In genomic region chrX:46831620-46832327, GRCh38 we compare ENCODE assay signal across 25 cellular contexts. TPM values are rescaled to one million over a fixed set of nuclear protein-coding genes. Genes with fewer than 3 reads are reported as not detected.
A peak's percentile ranks its signal among the peaks of the same experiment; 100 is the strongest.
DNase-seq lines count a peak whose midpoint lies in the region; ATAC-seq, FAIRE-seq and TF ChIP-seq lines count a peak whose summit lies in the region.
"Had no signal": no experiment of that assay in that cellular context is flagged by ENCODE, and none has a peak within 500 bp of the region (broad histone marks: within the 10 kb centered on the region; RNA-seq: fewer than 3 reads in every experiment).

No MANE protein-coding gene starts in this region.

- no peaks in the 10 kb centered on the region for H3K36me3 Mint-ChIP-seq in HFFc6 (ENCODE audit: low read depth)
- H3K36me3 Mint-ChIP-seq in effector memory CD8-positive, alpha-beta T cell (ENCODE audit: insufficient read depth), result peaks cover 5% of the 10 kb centered on the region
- H3K36me3 Mint-ChIP-seq: activated CD8-positive, alpha-beta memory T cell treated with anti-CD3 and anti-CD28 coated beads, Interleukin-2, amount 10 ng/mL, durations not matched to agents 7 days and 5 days had no signal

- 13% methylated on average over 6 of the region's 6 CpGs for WGBS in GM12878 (ENCODE audit: insufficient coverage, insufficient replicate concordance, low lambda C conversion rate, missing lambda C conversion rate)

- H2AFZ ChIP-seq in GM12878 (ENCODE audit: control insufficient read depth, low read depth, low read length), result no peak overlapping the region
- H2AFZ ChIP-seq: PC-9 had no signal

- no TSS peak for BruUV-seq in GM12878 (replicated peaks; lab: Mats Ljungman, UMichigan)

- H3K4me3 ChIP-seq in GM12878, result no peak overlapping the region
- no peak overlapping the region for H3K4me3 ChIP-seq in foreskin fibroblast (ENCODE audit: low read depth in 1 of 2, low read length in 2 of 2)
- H3K4me3 ChIP-seq: K562, PC-9, vagina had no signal

- no peak for TF ChIP-seq EP300 in GM12878 (IDR thresholded peaks at IDR 0.05; ENCODE audit: borderline replicate concordance in 1 of 2, control insufficient read depth in 1 of 2, low read depth in 2 of 2, low read length in 2 of 2)

- FAIRE-seq in GM12878 (lab: Jason Lieb, UNC), result no peak
- FAIRE-seq: A204.1, endometrium, K562, small intestine had no signal

- no peak for TF ChIP-seq POLR2A in GM12878 (IDR thresholded peaks at IDR 0.05; ENCODE audit: low read depth, low read length)

- CTCF ChIA-PET in GM12878 (lab: Yijun Ruan, JAX), result no interaction called here

- peaks cover 8% of the 10 kb centered on the region for H3K4me1 Mint-ChIP-seq in HFFc6 (ENCODE audit: low read depth)
- H3K4me1 Mint-ChIP-seq in effector memory CD8-positive, alpha-beta T cell (ENCODE audit: low read depth in 2 of 2), result peaks cover 3% of the 10 kb centered on the region in 2 donors

- peak overlapping the region; percentile 22 for H3K27ac Mint-ChIP-seq in HFFc6
- H3K27ac Mint-ChIP-seq in effector memory CD8-positive, alpha-beta T cell, result no peak overlapping the region
- H3K27ac Mint-ChIP-seq: activated CD8-positive, alpha-beta memory T cell treated with anti-CD3 and anti-CD28 coated beads, Interleukin-2, amount 10 ng/mL, durations not matched to agents 7 days and 5 days; CD4-positive, alpha-beta T cell; progenitor cell of endocrine pancreas had no signal

- H3K27me3 ChIP-seq in GM12878 (replicated peaks in 1 of 2; ENCODE audit: control insufficient read depth in 2 of 2, insufficient read depth in 2 of 2, low read length in 1 of 2), result no peaks in the 10 kb centered on the region; a peak in 1 of 4 replicates
- H3K27me3 ChIP-seq: vagina had no signal

- no peak overlapping the region for H3K4me2 ChIP-seq in GM12878 (ENCODE audit: control insufficient read depth, insufficient read depth)
- H3K4me2 ChIP-seq: PC-9 had no signal

- no peak overlapping the region for H3K9ac ChIP-seq in GM12878 (ENCODE audit: control insufficient read depth, insufficient read depth, low read length)

- no peaks in the 10 kb centered on the region for H3K79me2 ChIP-seq in GM12878 (ENCODE audit: control insufficient read depth, insufficient read depth, low read length)

- no peak for TF ChIP-seq CTCF in HFFc6 (IDR thresholded peaks at IDR 0.05)
- TF ChIP-seq CTCF in GM12878 (IDR thresholded peaks at IDR 0.05 in 2 of 3, conservative IDR thresholded peaks at IDR 0.05 in 1 of 3; ENCODE audit: control insufficient read depth in 2 of 3, extremely low read depth in 1 of 3, insufficient read depth in 1 of 3, low read depth in 3 of 3, low read length in 3 of 3), result no peak
- TF ChIP-seq CTCF in foreskin fibroblast (IDR thresholded peaks at IDR 0.05; ENCODE audit: low read depth, low read length), result no peak

- RAD21 ChIA-PET in GM12878 (lab: Charles Lee; ENCODE audit: unreplicated experiment), result no interaction called here

- no peak overlapping the region for H3K27ac ChIP-seq in GM12878 (ENCODE audit: control insufficient read depth, insufficient read depth)
- H3K27ac ChIP-seq: PC-9, vagina had no signal

- no peak for TF ChIP-seq RAD21 in GM12878 (IDR thresholded peaks at IDR 0.05; ENCODE audit: insufficient read depth, low read depth, low read length)

- no peaks in the 10 kb centered on the region for H3K9me3 ChIP-seq in GM12878 (replicated peaks; ENCODE audit: control insufficient read depth, insufficient read depth, low read length)
- H3K9me3 ChIP-seq: vagina had no signal

- POLR2A ChIA-PET in GM12878 (lab: Charles Lee), result interaction anchor here (0.6 kb wide), 1 partner anchor 242 kb away, joined by 3 read pairs; no protein-coding TSS in a partner anchor

- H3K4me3 Mint-ChIP-seq in HFFc6, result peak overlapping the region; percentile 43; the same call in 1 of the 2 replicates
- no peak overlapping the region for H3K4me3 Mint-ChIP-seq in effector memory CD8-positive, alpha-beta T cell
- H3K4me3 Mint-ChIP-seq: activated CD8-positive, alpha-beta memory T cell treated with anti-CD3 and anti-CD28 coated beads, Interleukin-2, amount 10 ng/mL, durations not matched to agents 7 days and 5 days; CD4-positive, alpha-beta T cell had no signal

- no peaks in the 10 kb centered on the region for H4K20me1 ChIP-seq in GM12878 (ENCODE audit: control insufficient read depth, insufficient read depth)

- no peaks in the 10 kb centered on the region for H3K9me3 Mint-ChIP-seq in HFFc6
- H3K9me3 Mint-ChIP-seq in effector memory CD8-positive, alpha-beta T cell, result no peaks in the 10 kb centered on the region
- H3K9me3 Mint-ChIP-seq: CD4-positive, alpha-beta T cell had no signal

- no peaks in the 10 kb centered on the region for H3K36me3 ChIP-seq in GM12878 (ENCODE audit: control insufficient read depth in 2 of 2, insufficient read depth in 2 of 2, low read length in 1 of 2)
- H3K36me3 ChIP-seq: vagina had no signal

- H3K27me3 Mint-ChIP-seq in HFFc6 (ENCODE audit: insufficient read depth), result peaks cover 2% of the 10 kb centered on the region; the same call in 1 of the 2 replicates
- H3K27me3 Mint-ChIP-seq in effector memory CD8-positive, alpha-beta T cell, result peaks cover 0 to 10% of the 10 kb centered on the region in 2 donors
- H3K27me3 Mint-ChIP-seq: CD4-positive, alpha-beta T cell; progenitor cell of endocrine pancreas had no signal

- SMC1A ChIA-PET in GM12878 (lab: Charles Lee; ENCODE audit: uncharacterized antibody, unreplicated experiment), result no interaction called here

- ATAC-seq in GM12878, result no peak
- no peak for ATAC-seq in effector memory CD8-positive, alpha-beta T cell (replicated peaks)
- ATAC-seq: activated CD8-positive, alpha-beta memory T cell treated with anti-CD3 and anti-CD28 coated beads, Interleukin-2, amount 10 ng/mL, durations not matched to agents 7 days and 5 days; K562 had no signal

- peak; percentile 1 to 3 for DNase-seq in activated CD4-positive, alpha-beta T cell treated with anti-CD3 and anti-CD28 coated beads, Interleukin-2, amount 50 U/mL, for 48 hours
- DNase-seq in activated CD4-positive, alpha-beta T cell treated with anti-CD3 and anti-CD28 coated beads for 1 hour, result no peak
- DNase-seq in HFFc6 (peak; percentile 38), GM12878 (ENCODE audit: low read depth, low spot score) (no peak), foreskin fibroblast (peak; percentile 42 to 70), NCI-H748 treated with DMSO at 0.1 percent for 48 hours (lab: John Stamatoyannopoulos, UW) (no peak), SW480 (ENCODE audit: low spot score) (no peak)
- DNase-seq in effector memory CD8-positive, alpha-beta T cell, result no peak
- DNase-seq: activated CD4-positive, CD25-positive, alpha-beta regulatory T cell; activated CD8-positive, alpha-beta memory T cell treated with anti-CD3 and anti-CD28 coated beads, Interleukin-2, amount 10 ng/mL, durations not matched to agents 7 days and 5 days; aorta; CD4-positive, alpha-beta T cell; midbrain; MV-4-11; NCI-H187; NCI-H2227 treated with DMSO at 0.1 percent for 48 hours; PC-9; small intestine; substantia nigra; T-helper 9 cell had no signal

- H3K4me1 ChIP-seq in GM12878 (ENCODE audit: control insufficient read depth, insufficient read depth, low read length), result no peaks in the 10 kb centered on the region
- H3K4me1 ChIP-seq: vagina had no signal

- intact Hi-C loops in GM12878 (cut with micrococcal nuclease; ENCODE audit: unreplicated experiment), result no loop called here

- in situ Hi-C loops in GM12878 (cut with MboI), result no loop called here

TF ChIP-seq in GM12878, 131 proteins besides CTCF, POLR2A, EP300 and RAD21:
- peak; percentile 73 for TF ChIP-seq BCL3 (IDR thresholded peaks at IDR 0.05; ENCODE audit: borderline replicate concordance, insufficient read depth, low read depth, low read length, poor library complexity, severe bottlenecking)
- TF ChIP-seq ZNF274 (IDR thresholded peaks at IDR 0.05; ENCODE audit: insufficient read depth, insufficient read length), result no peak
- TF ChIP-seq RELA (IDR thresholded peaks at IDR 0.05; ENCODE audit: borderline replicate concordance, partially characterized antibody), result no peak
- TF ChIP-seq RBBP5 (conservative IDR thresholded peaks at IDR 0.05), result no peak

RNA-seq across cellular contexts. Expression of gene RP2, which starts 5.1 kb away (rescaled TPM):
- total RNA-seq in HFFc6 (2021; fragmentation: NEBNext Ultra II Directional; extraction: Animal tissue kit (Norgen Biotek cat#: 25700)), result 10 to 100 TPM; 10.7 to 12.7 (median 12.1) TPM
- total RNA-seq in GM12878 (2013; cell fraction: nucleolus; rRNA removed), result 7.4 and 8.3 TPM in 2 replicates
- 5.5 and 7.3 TPM in 2 replicates for total RNA-seq in GM12878 (2014; rRNA removed)
- total RNA-seq in GM12878 (2014; rRNA removed; fragmentation: Illumina TruSeq; extraction: Trizol), result 7.7 and 7.8 TPM in 2 replicates
- 4.9 TPM in 2 replicates for total RNA-seq in GM12878 (2021)
- 2.9 TPM for polyA plus RNA-seq in GM12878 (2011; ENCODE audit: low read depth)
- 11.0 and 17.1 TPM in 2 replicates for polyA plus RNA-seq in GM12878 (2011; rRNA removed)
- 4.1 and 4.3 TPM in 2 replicates for polyA plus RNA-seq in GM12878 (2011; cell fraction: cytosol; rRNA removed)
- 1.8 and 2.1 TPM in 2 replicates for polyA plus RNA-seq in GM12878 (2011; cell fraction: nucleus; rRNA removed)
- 3.4 and 5.9 TPM in 2 replicates for polyA plus RNA-seq in GM12878 (2012)
- polyA plus RNA-seq in GM12878 (2014; fragmentation: Illumina TruSeq; extraction: Trizol), result 6.3 and 8.8 TPM in 2 replicates
- 1 to 10 TPM; 3.5 to 3.7 TPM for polyA plus RNA-seq in GM12878 (2014; fragmentation: Nextera tagmentation; extraction: Ambion mirVana)
- polyA plus RNA-seq in GM12878 (2014; rRNA removed), result 4.8 and 6.5 TPM in 2 replicates
- polyA plus RNA-seq in GM12878 (2016; fragmentation: Nextera tagmentation; extraction: Ambion mirVana), result 1 to 10 TPM; 5.6 to 5.7 TPM
- polyA minus RNA-seq in GM12878 (2011; rRNA and poly(A)+ RNA removed), result 7.7 and 9.8 TPM in 2 replicates
- polyA minus RNA-seq in GM12878 (2011; cell fraction: cytosol; rRNA and poly(A)+ RNA removed), result 3.6 and 4.3 TPM in 2 replicates
- 2.5 and 5.0 TPM in 2 replicates for polyA minus RNA-seq in GM12878 (2011; cell fraction: nucleus; rRNA and poly(A)+ RNA removed)

Comparison
In these comparisons a context has a peak if more than half of its experiments do, and no peak if none do; other contexts are left out.
1. DNase-seq: peak in activated CD4-positive, alpha-beta T cell treated with anti-CD3 and anti-CD28 coated beads, Interleukin-2, amount 50 U/mL, for 48 hours (2 of 2), HFFc6 (single experiment) and foreskin fibroblast (2 of 2); none in activated CD4-positive, alpha-beta T cell treated with anti-CD3 and anti-CD28 coated beads for 1 hour (single experiment), GM12878 (single experiment), effector memory CD8-positive, alpha-beta T cell (0 of 3), NCI-H748 treated with DMSO at 0.1 percent for 48 hours (single experiment) and SW480 (single experiment).